15 cellular contexts compared by ENCODE assay signal in genomic region chr3:47622648-47623047, GRCh38.
"Had no signal": no experiment of that assay in that cellular context is flagged by ENCODE, and none has a peak within 500 bp of the region (broad histone marks: within the 10 kb centered on the region; RNA-seq: fewer than 3 reads in every experiment).

No MANE protein-coding gene starts in this region.

- H3K27ac ChIP-seq: esophagus squamous epithelium, left lung, neutrophil, parathyroid adenoma, thoracic aorta, upper lobe of right lung had no signal

- FAIRE-seq: endothelial cell of umbilical vein, keratinocyte had no signal

- H3K4me1 ChIP-seq: esophagus squamous epithelium, left lung, parathyroid adenoma, upper lobe of right lung had no signal

- DNase-seq: activated naive CD4-positive, alpha-beta T cell; central memory CD4-positive, alpha-beta T cell; cortex of kidney; effector CD4-positive, alpha-beta T cell; esophagus squamous epithelium; hippocampal formation; left lung; mesendoderm; stimulated activated CD4-positive, alpha-beta T cell treated with anti-CD3 and anti-CD28 coated beads, Interleukin-1b, Interleukin-23, amount 100 ng/mL, for 48 hours; upper lobe of right lung had no signal

- H3K4me3 ChIP-seq: esophagus squamous epithelium, left lung, thoracic aorta, upper lobe of right lung had no signal

- H2AFZ ChIP-seq: parathyroid adenoma had no signal

- H3K9me3 ChIP-seq: esophagus squamous epithelium, left lung, neutrophil, thoracic aorta, upper lobe of right lung had no signal

- H3K27me3 ChIP-seq: esophagus squamous epithelium, left lung, neutrophil, upper lobe of right lung had no signal

- H3K79me2 ChIP-seq: parathyroid adenoma had no signal

- ATAC-seq: upper lobe of right lung had no signal

- H3K9ac ChIP-seq: parathyroid adenoma had no signal
